In genomic region chr11:122796128-122796717, GRCh38 we compare ENCODE assay signal across 8 cellular contexts. TPM values are rescaled to one million over a fixed set of nuclear protein-coding genes. Genes with fewer than 3 reads are reported as not detected.
DNase-seq lines count a peak whose midpoint lies in the region; ATAC-seq, FAIRE-seq and TF ChIP-seq lines count a peak whose summit lies in the region.

No MANE protein-coding gene starts in this region.

- POLR2A ChIA-PET in T-cell (lab: Charles Lee): no interaction called here

- CTCF ChIA-PET in T-cell (lab: Charles Lee): interaction anchor here (0.6 to 5.7 kb wide), 27 partner anchors 8 to 258 kb away, joined by 3 to 128 read pairs (median 4); partner anchors contain the start of gene CRTAM (in 1 of the 2)

- H3K27ac ChIP-seq in 22Rv1 (no peak overlapping the region), adrenal gland (no peak overlapping the region)

- no peaks in the 10 kb centered on the region for H3K9me3 ChIP-seq in adrenal gland (replicated peaks in 1 of 3)

- no peak overlapping the region for H3K4me3 Mint-ChIP-seq in T-cell

- no peak for TF ChIP-seq POLR2A in adrenal gland (IDR thresholded peaks at IDR 0.05)

- H3K9me3 Mint-ChIP-seq in T-cell: no peaks in the 10 kb centered on the region

- no peaks in the 10 kb centered on the region for H3K4me1 ChIP-seq in adrenal gland (replicated peaks in 1 of 2)

- FAIRE-seq in GM18507 (lab: Jason Lieb, UNC): peak; percentile 33

- no peaks in the 10 kb centered on the region for H3K27me3 Mint-ChIP-seq in T-cell

- H3K4me3 ChIP-seq in adrenal gland: no peak overlapping the region

- TF ChIP-seq CTCF in 22Rv1 (IDR thresholded peaks at IDR 0.05) (peak; percentile 81), adrenal gland (IDR thresholded peaks at IDR 0.05) (peak; percentile 50 to 77 (median 70))

- DNase-seq in GM18507 (ENCODE audit: extremely low spot score, insufficient read length, low read depth) (no peak), T-cell (peak; percentile 12 to 75 (median 64)), adrenal gland (peak in 6 of 7 donors; percentile 26 to 73 (median 46)), iris pigment epithelial cell (ENCODE audit: low read depth) (peak; percentile 36)
- peak; percentile 52 to 62 (median 59) for DNase-seq in stimulated activated CD4-positive, alpha-beta T cell treated with anti-CD3 and anti-CD28 coated beads, TNF-alpha, amount 100 ng/mL, for 48 hours (ENCODE audit: low read depth in 3 of 3)

- ATAC-seq in HG03457 (IDR thresholded peaks at IDR 0.05; ENCODE audit: unreplicated experiment): peak; percentile 77
- peak; percentile 81 to 86 (median 84) for ATAC-seq in T-cell (replicated peaks in 1 of 4)
- no peak for ATAC-seq in HG03097 (IDR thresholded peaks at IDR 0.05; ENCODE audit: low FRiP score, unreplicated experiment)

- intact Hi-C loops in adrenal gland (cut with DNase I): loop anchor here in 1 of 2 donors (5.0 kb wide), 1 partner anchor 56 kb away; no protein-coding TSS in a partner anchor

- H3K36me3 Mint-ChIP-seq in T-cell: peaks cover 66% of the 10 kb centered on the region

- H3K27me3 ChIP-seq in adrenal gland: no peaks in the 10 kb centered on the region

- H3K4me1 Mint-ChIP-seq in T-cell: peaks cover 0 to 8% (median 0%) of the 10 kb centered on the region in 3 donors

- 65 to 71% (median 68%) methylated on average over 10 to 11 of the region's 11 CpGs for WGBS in adrenal gland, 4 donors

- peaks cover 0 to 6% of the 10 kb centered on the region in 2 donors for H3K36me3 ChIP-seq in adrenal gland (replicated peaks in 1 of 2)

- no peak overlapping the region for H3K27ac Mint-ChIP-seq in T-cell

RNA-seq across cellular contexts. Expression of gene CRTAM, which starts 42.1 kb away (rescaled TPM):
- total RNA-seq in T-cell: 10 to 100 TPM in 2 of 5 donors, 1 to 10 TPM in 3; 3.1 to 12.1 (median 8.8) TPM
- under 1 TPM in 6 of 8 donors, not detected in 2; 0.16 to 0.88 (median 0.47) TPM for total RNA-seq in adrenal gland
- polyA plus RNA-seq in adrenal gland: 1 to 10 TPM in 1 of 3 donors, under 1 TPM in 2; 0.09 to 2.2 (median 0.13) TPM
